ENCODE assay signal across 16 cellular contexts in the genomic region with DNA sequence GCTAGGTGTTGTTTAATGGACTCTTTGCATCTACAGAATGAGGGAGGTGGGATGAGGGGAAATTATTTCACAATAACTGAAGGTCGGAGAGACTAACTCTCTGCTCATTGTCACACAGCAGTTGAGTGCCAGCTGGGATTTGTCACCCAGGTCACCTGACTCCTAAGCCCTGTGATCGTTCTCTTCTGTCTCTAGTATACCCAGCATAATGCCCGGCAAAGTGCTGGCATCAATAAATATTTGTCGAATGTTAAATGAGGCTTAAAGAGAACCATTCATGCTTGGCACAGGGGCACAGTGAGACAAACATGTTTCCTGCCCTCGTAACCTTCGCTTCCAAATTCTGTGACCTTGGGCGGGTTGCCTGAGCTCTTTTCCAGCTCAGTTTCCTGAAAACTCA.
DNase-seq lines count a peak whose midpoint lies in the region; ATAC-seq and TF ChIP-seq lines count a peak whose summit lies in the region.
"Had no signal": no experiment of that assay in that cellular context is flagged by ENCODE, and none has a peak within 500 bp of the region (broad histone marks: within the 10 kb centered on the region; RNA-seq: fewer than 3 reads in every experiment).

No MANE protein-coding gene starts in this region.

- POLR2A ChIA-PET in RWPE1 (lab: Yijun Ruan, JAX; ENCODE audit: low non-redundant PET): no interaction called here

- H3K4me2 ChIP-seq in parathyroid adenoma (ENCODE audit: low read length): peak overlapping the region; percentile 41

- H3K4me3 ChIP-seq in heart right ventricle: no peak overlapping the region
- no peak overlapping the region for H3K4me3 ChIP-seq in parathyroid adenoma (ENCODE audit: low read depth, low read length)
- H3K4me3 ChIP-seq: SJSA1, testis had no signal

- H3K4me1 ChIP-seq in heart right ventricle: peaks cover 6 to 79% (median 54%) of the 10 kb centered on the region in 9 donors
- peaks cover 12% of the 10 kb centered on the region for H3K4me1 ChIP-seq in parathyroid adenoma

- H3K9me3 ChIP-seq in heart right ventricle (no peaks in the 10 kb centered on the region), parathyroid adenoma (ENCODE audit: control insufficient read depth, low read length) (no peaks in the 10 kb centered on the region)
- H3K9me3 ChIP-seq: SJSA1, testis had no signal

- ATAC-seq in heart right ventricle (peak in 6 of 8 donors; percentile 14 to 62 (median 35)), GM18861 (IDR thresholded peaks at IDR 0.05; ENCODE audit: unreplicated experiment) (no peak)

- intact Hi-C loops in heart right ventricle (cut with DNase I): no loop called here

- H2AFZ ChIP-seq in parathyroid adenoma: no peak overlapping the region

- TF ChIP-seq CTCF in heart right ventricle (IDR thresholded peaks at IDR 0.05): no peak
- no peak for TF ChIP-seq CTCF in parathyroid adenoma (IDR thresholded peaks at IDR 0.05)
- TF ChIP-seq CTCF in RWPE1 (conservative IDR thresholded peaks at IDR 0.05; ENCODE audit: low read depth): no peak

- WGBS in heart right ventricle, 2 donors: 43 to 46% methylated on average over 7 of the region's 7 CpGs

- H3K27me3 ChIP-seq in heart right ventricle: no peaks in the 10 kb centered on the region
- no peaks in the 10 kb centered on the region for H3K27me3 ChIP-seq in parathyroid adenoma (ENCODE audit: control insufficient read depth, insufficient read depth, low read length)
- H3K27me3 ChIP-seq: SJSA1, testis had no signal

- no peaks in the 10 kb centered on the region for H3K36me3 ChIP-seq in heart right ventricle
- H3K36me3 ChIP-seq in parathyroid adenoma (ENCODE audit: control insufficient read depth, insufficient read depth, low read length): no peaks in the 10 kb centered on the region

- peak overlapping the region in 4 of 10 donors; percentile 30 to 51 (median 44) for H3K27ac ChIP-seq in heart right ventricle
- H3K27ac ChIP-seq in parathyroid adenoma: no peak overlapping the region
- H3K27ac ChIP-seq in RWPE1: no peak overlapping the region
- H3K27ac ChIP-seq: SJSA1, testis had no signal

- H3K79me2 ChIP-seq in parathyroid adenoma: peaks cover 36% of the 10 kb centered on the region

- DNase-seq in DMS153 treated with DMSO at 0.1 percent for 48 hours (lab: John Stamatoyannopoulos, UW; ENCODE audit: unreplicated experiment) (peak; percentile 71), NCI-H2171 (lab: John Stamatoyannopoulos, UW) (peak; percentile 18), heart right ventricle (no peak), activated gamma-delta T cell (lab: John Stamatoyannopoulos, UW) (no peak), RWPE1 (ENCODE audit: low spot score) (no peak)
- DNase-seq in stimulated activated CD4-positive, alpha-beta T cell treated with anti-CD3 and anti-CD28 coated beads, Interleukin-2, amount 100 ng/mL, for 24 hours: no peak
- DNase-seq: activated CD4-positive, CD25-positive, alpha-beta regulatory T cell; activated effector memory CD4-positive, alpha-beta T cell treated with Interleukin-2 at 50 U/mL for 16 hours; central memory CD4-positive, alpha-beta T cell; GF-D8; NCI-H446 treated with DMSO at 0.1 percent for 48 hours; occipital lobe; testis had no signal

- no peak overlapping the region for H3K9ac ChIP-seq in parathyroid adenoma

- CTCF ChIA-PET in RWPE1 (lab: Yijun Ruan, JAX): no interaction called here

Comparison
In these comparisons a context has a peak if more than half of its experiments do, and no peak if none do; other contexts are left out.
1. DNase-seq: peak in DMS153 treated with DMSO at 0.1 percent for 48 hours (single experiment) and NCI-H2171 (single experiment); none in heart right ventricle (0 of 2), stimulated activated CD4-positive, alpha-beta T cell treated with anti-CD3 and anti-CD28 coated beads, Interleukin-2, amount 100 ng/mL, for 24 hours (0 of 2), activated gamma-delta T cell (single experiment) and RWPE1 (single experiment).